In genomic region chr7:23918856-23919255, GRCh38 we compare ENCODE assay signal across 19 cellular contexts.
DNase-seq lines count a peak whose midpoint lies in the region; FAIRE-seq and TF ChIP-seq lines count a peak whose summit lies in the region.
"Had no signal": no experiment of that assay in that cellular context is flagged by ENCODE, and none has a peak within 500 bp of the region (broad histone marks: within the 10 kb centered on the region; RNA-seq: fewer than 3 reads in every experiment).

No MANE protein-coding gene starts in this region.

- in situ Hi-C loops in mammary epithelial cell (cut with MboI; ENCODE audit: low sequenced_read_pairs in 2 of 2) (no loop called here), astrocyte of the spinal cord (cut with HindIII; ENCODE audit: low sequenced_read_pairs) (no loop called here)

- CTCF ChIA-PET in mammary epithelial cell (lab: Charles Lee; ENCODE audit: low non-redundant PET): no interaction called here

- no peaks in the 10 kb centered on the region for H3K9me3 ChIP-seq in mammary epithelial cell (replicated peaks; ENCODE audit: insufficient read depth, low read length)
- H3K9me3 ChIP-seq in breast epithelium: no peaks in the 10 kb centered on the region
- no peaks in the 10 kb centered on the region for H3K9me3 ChIP-seq in adrenal gland (replicated peaks in 1 of 3)
- H3K9me3 ChIP-seq in hepatocyte (ENCODE audit: low read depth): no peaks in the 10 kb centered on the region
- H3K9me3 ChIP-seq: left ventricle myocardium inferior, pancreas had no signal

- BruUV-seq in mammary epithelial cell (replicated peaks; lab: Mats Ljungman, UMichigan): no TSS peak

- H4K20me1 ChIP-seq in mammary epithelial cell (ENCODE audit: insufficient read depth, low read length) (no peaks in the 10 kb centered on the region), hepatocyte (ENCODE audit: insufficient read depth, poor library complexity, severe bottlenecking) (no peaks in the 10 kb centered on the region)

- H3K4me1 ChIP-seq in mammary epithelial cell (ENCODE audit: insufficient read depth, low read length): peaks cover 3% of the 10 kb centered on the region
- no peaks in the 10 kb centered on the region for H3K4me1 ChIP-seq in breast epithelium
- no peaks in the 10 kb centered on the region for H3K4me1 ChIP-seq in adrenal gland (replicated peaks in 1 of 2)
- H3K4me1 ChIP-seq in hepatocyte (ENCODE audit: insufficient read depth): no peaks in the 10 kb centered on the region
- H3K4me1 ChIP-seq: left ventricle myocardium inferior, pancreas had no signal

- dilution Hi-C loops in mammary epithelial cell (cut with HindIII; ENCODE audit: low sequenced_read_pairs): no loop called here

- no peaks in the 10 kb centered on the region for H3K9me2 ChIP-seq in hepatocyte (replicated peaks; ENCODE audit: insufficient read depth)

- H3K79me2 ChIP-seq in mammary epithelial cell (ENCODE audit: insufficient read depth, low read length) (no peaks in the 10 kb centered on the region), hepatocyte (no peaks in the 10 kb centered on the region)

- no peak overlapping the region for H3K9ac ChIP-seq in mammary epithelial cell (ENCODE audit: insufficient read depth, low read length)

- peak; percentile 5 for DNase-seq in mammary epithelial cell
- DNase-seq in breast epithelium (ENCODE audit: low spot score in 2 of 2): no peak
- peak; percentile 74 for DNase-seq in astrocyte of the spinal cord (ENCODE audit: low read depth, low spot score)
- DNase-seq in islet precursor cell: peak; percentile 87
- no peak for DNase-seq in adrenal gland
- no peak for DNase-seq in GM19239 (ENCODE audit: insufficient read length, low spot score)
- DNase-seq in hepatocyte (ENCODE audit: low spot score): no peak
- no peak for DNase-seq in AG20443 (ENCODE audit: low spot score)
- DNase-seq: 8988T; activated CD4-positive, alpha-beta T cell treated with anti-CD3 and anti-CD28 coated beads for 4 hours; foreskin melanocyte; GOT3; left ventricle myocardium inferior; MM.1S; NCI-H1694; pancreas; stimulated activated CD4-positive, alpha-beta T cell treated with anti-CD3 and anti-CD28 coated beads, Interleukin-4, amount 100 ng/mL, for 4 hours had no signal

- H2AFZ ChIP-seq in mammary epithelial cell (ENCODE audit: low read depth, low read length): no peak overlapping the region
- no peak overlapping the region for H2AFZ ChIP-seq in hepatocyte

- no peaks in the 10 kb centered on the region for H3K36me3 ChIP-seq in mammary epithelial cell (ENCODE audit: insufficient read depth, low read length)
- no peaks in the 10 kb centered on the region for H3K36me3 ChIP-seq in breast epithelium
- no peaks in the 10 kb centered on the region for H3K36me3 ChIP-seq in adrenal gland (replicated peaks in 1 of 2)
- H3K36me3 ChIP-seq in hepatocyte (replicated peaks; ENCODE audit: insufficient read depth, low read depth): no peaks in the 10 kb centered on the region
- H3K36me3 ChIP-seq: left ventricle myocardium inferior, pancreas had no signal

- intact Hi-C loops in mammary epithelial cell (cut with micrococcal nuclease): no loop called here
- intact Hi-C loops in breast epithelium (cut with DNase I; ENCODE audit: low total_unique reads): no loop called here
- intact Hi-C loops in adrenal gland (cut with DNase I): no loop called here

- TF ChIP-seq POLR2A in breast epithelium (IDR thresholded peaks at IDR 0.05): no peak
- no peak for TF ChIP-seq POLR2A in adrenal gland (IDR thresholded peaks at IDR 0.05)

- no peak for TF ChIP-seq CTCF in mammary epithelial cell (conservative IDR thresholded peaks at IDR 0.05 in 1 of 2, IDR thresholded peaks at IDR 0.05 in 1 of 2; ENCODE audit: extremely low read depth in 1 of 2, insufficient read depth in 1 of 2, low read depth in 1 of 2, low read length in 2 of 2)
- no peak for TF ChIP-seq CTCF in breast epithelium (IDR thresholded peaks at IDR 0.05)
- no peak for TF ChIP-seq CTCF in astrocyte of the spinal cord (IDR thresholded peaks at IDR 0.05; ENCODE audit: low read depth, low read length)
- no peak for TF ChIP-seq CTCF in adrenal gland (IDR thresholded peaks at IDR 0.05)
- TF ChIP-seq CTCF in hepatocyte (IDR thresholded peaks at IDR 0.05; ENCODE audit: poor library complexity): no peak

- H3K27me3 ChIP-seq in mammary epithelial cell (ENCODE audit: insufficient read depth, low read length): peaks cover 2% of the 10 kb centered on the region
- no peaks in the 10 kb centered on the region for H3K27me3 ChIP-seq in breast epithelium
- no peaks in the 10 kb centered on the region for H3K27me3 ChIP-seq in adrenal gland
- H3K27me3 ChIP-seq in hepatocyte: no peaks in the 10 kb centered on the region
- H3K27me3 ChIP-seq: pancreas had no signal

- H3K4me2 ChIP-seq in mammary epithelial cell (ENCODE audit: insufficient read depth, low read depth, low read length) (no peak overlapping the region), hepatocyte (no peak overlapping the region)

- no peak overlapping the region for H3K4me3 ChIP-seq in mammary epithelial cell (replicated peaks in 1 of 3; ENCODE audit: insufficient read depth in 1 of 3, low read depth in 2 of 3, low read length in 3 of 3)
- H3K4me3 ChIP-seq in breast epithelium: no peak overlapping the region
- no peak overlapping the region for H3K4me3 ChIP-seq in astrocyte of the spinal cord (ENCODE audit: low read depth, low read length)
- no peak overlapping the region for H3K4me3 ChIP-seq in adrenal gland
- H3K4me3 ChIP-seq in hepatocyte: no peak overlapping the region
- H3K4me3 ChIP-seq: left ventricle myocardium inferior, pancreas had no signal

- FAIRE-seq in GM19239 (lab: Jason Lieb, UNC): no peak
- FAIRE-seq: endometrium, pancreas, RCC 7860 had no signal

- H3K27ac ChIP-seq in mammary epithelial cell (ENCODE audit: insufficient read depth, low read depth, low read length) (no peak overlapping the region), breast epithelium (no peak overlapping the region), adrenal gland (no peak overlapping the region), hepatocyte (no peak overlapping the region)
- H3K27ac ChIP-seq: left ventricle myocardium inferior, pancreas had no signal

Comparison
In these comparisons a context has a peak if more than half of its experiments do, and no peak if none do; other contexts are left out.
1. DNase-seq: peak in mammary epithelial cell (single experiment), astrocyte of the spinal cord (single experiment) and islet precursor cell (single experiment); none in breast epithelium (0 of 2), adrenal gland (0 of 7), GM19239 (single experiment), hepatocyte (single experiment) and AG20443 (single experiment).